ENCODE assay signal across 25 cellular contexts in genomic region chr3:134965849-134966248, GRCh38.
A peak's percentile ranks its signal among the peaks of the same experiment; 100 is the strongest.
DNase-seq lines count a peak whose midpoint lies in the region; TF ChIP-seq lines count a peak whose summit lies in the region.
"Had no signal": no experiment of that assay in that cellular context is flagged by ENCODE, and none has a peak within 500 bp of the region (broad histone marks: within the 10 kb centered on the region; RNA-seq: fewer than 3 reads in every experiment).

No MANE protein-coding gene starts in this region.

- peak; percentile 52 for DNase-seq in Ammon's horn (ENCODE audit: low spot score)
- peak; percentile 36 for DNase-seq in DMS53 treated with DMSO at 0.1 percent for 48 hours (lab: John Stamatoyannopoulos, UW; ENCODE audit: unreplicated experiment)
- DNase-seq in NCI-H69 (lab: John Stamatoyannopoulos, UW): peak; percentile 91
- DNase-seq in medulla oblongata (ENCODE audit: extremely low spot score): peak; percentile 48
- DNase-seq in nephron progenitor cell: no peak
- DNase-seq in activated naive CD4-positive, alpha-beta T cell (lab: John Stamatoyannopoulos, UW): no peak
- no peak for DNase-seq in NCI-H2107 (lab: John Stamatoyannopoulos, UW)
- DNase-seq: activated CD4-positive, alpha-beta T cell treated with anti-CD3 and anti-CD28 coated beads for 36 hours; activated CD8-positive, alpha-beta memory T cell treated with anti-CD3 and anti-CD28 coated beads, Interleukin-2, amount 50 U/mL, for 48 hours; activated CD8-positive, alpha-beta T cell treated with anti-CD3 and anti-CD28 coated beads for 36 hours; activated naive CD4-positive, alpha-beta T cell treated with anti-CD3 and anti-CD28 coated beads, Interleukin-2, amount 10 ng/mL, durations not matched to agents 7 days and 5 days; brain microvascular endothelial cell; CD4-positive, alpha-beta memory T cell; DMS79; GF-D8; Karpas-422; lower lobe of right lung; mucosa of descending colon; natural killer cell; NCI-H1436 treated with DMSO at 0.1 percent for 48 hours; ovary; right cardiac atrium; stimulated activated naive CD8-positive, alpha-beta T cell treated with anti-CD3 and anti-CD28 coated beads, Interleukin-15, Interleukin-2, amounts not matched to agents 100 U/mL and 50 U/mL, for 24 hours; SW 1271 had no signal

- no peak overlapping the region for H3K4me3 Mint-ChIP-seq in nephron progenitor cell
- H3K4me3 Mint-ChIP-seq: activated CD4-positive, alpha-beta T cell treated with anti-CD3 and anti-CD28 coated beads for 36 hours; activated CD8-positive, alpha-beta T cell treated with anti-CD3 and anti-CD28 coated beads for 36 hours; activated naive CD4-positive, alpha-beta T cell treated with anti-CD3 and anti-CD28 coated beads, Interleukin-2, amount 10 ng/mL, durations not matched to agents 7 days and 5 days; B cell; CD4-positive, alpha-beta memory T cell; natural killer cell had no signal

- TF ChIP-seq CTCF in nephron progenitor cell (IDR thresholded peaks at IDR 0.05): no peak

- peaks cover 9% of the 10 kb centered on the region for H3K36me3 Mint-ChIP-seq in nephron progenitor cell (ENCODE audit: low read depth)
- H3K36me3 Mint-ChIP-seq: activated naive CD4-positive, alpha-beta T cell treated with anti-CD3 and anti-CD28 coated beads, Interleukin-2, amount 10 ng/mL, durations not matched to agents 7 days and 5 days; CD4-positive, alpha-beta memory T cell; natural killer cell had no signal

- peaks cover 6% of the 10 kb centered on the region for H3K27me3 Mint-ChIP-seq in nephron progenitor cell (ENCODE audit: low read depth, poor library complexity)

- H3K4me1 Mint-ChIP-seq in nephron progenitor cell: peaks cover 3% of the 10 kb centered on the region
- H3K4me1 Mint-ChIP-seq: activated CD4-positive, alpha-beta T cell treated with anti-CD3 and anti-CD28 coated beads for 36 hours; activated naive CD4-positive, alpha-beta T cell treated with anti-CD3 and anti-CD28 coated beads, Interleukin-2, amount 10 ng/mL, durations not matched to agents 7 days and 5 days; B cell; CD4-positive, alpha-beta memory T cell; natural killer cell had no signal

- H3K27ac Mint-ChIP-seq in nephron progenitor cell: no peak overlapping the region
- H3K27ac Mint-ChIP-seq: activated CD4-positive, alpha-beta T cell treated with anti-CD3 and anti-CD28 coated beads for 36 hours; activated CD8-positive, alpha-beta T cell treated with anti-CD3 and anti-CD28 coated beads for 36 hours; activated naive CD4-positive, alpha-beta T cell treated with anti-CD3 and anti-CD28 coated beads, Interleukin-2, amount 10 ng/mL, durations not matched to agents 7 days and 5 days; B cell; CD4-positive, alpha-beta memory T cell; natural killer cell had no signal

- peaks cover 8% of the 10 kb centered on the region for H3K9me3 Mint-ChIP-seq in nephron progenitor cell
- H3K9me3 Mint-ChIP-seq: activated CD8-positive, alpha-beta T cell treated with anti-CD3 and anti-CD28 coated beads for 36 hours; activated naive CD4-positive, alpha-beta T cell treated with anti-CD3 and anti-CD28 coated beads, Interleukin-2, amount 10 ng/mL, durations not matched to agents 7 days and 5 days; natural killer cell had no signal

Comparison
In these comparisons a context has a peak if more than half of its experiments do, and no peak if none do; other contexts are left out.
1. DNase-seq: peak in Ammon's horn (single experiment), DMS53 treated with DMSO at 0.1 percent for 48 hours (single experiment), NCI-H69 (single experiment) and medulla oblongata (single experiment); none in nephron progenitor cell (single experiment), activated naive CD4-positive, alpha-beta T cell (0 of 4) and NCI-H2107 (single experiment).